ENCODE assay signal across 21 cellular contexts in genomic region chr5:20514145-20514544, GRCh38.
"Had no signal": no experiment of that assay in that cellular context is flagged by ENCODE, and none has a peak within 500 bp of the region (broad histone marks: within the 10 kb centered on the region; RNA-seq: fewer than 3 reads in every experiment).

No MANE protein-coding gene starts in this region.

- H3K27ac Mint-ChIP-seq: activated naive CD8-positive, alpha-beta T cell; activated T-helper 17 cell treated with anti-CD3 and anti-CD28 coated beads, Interleukin-2, amount 50 U/mL, for 72 hours; effector memory CD8-positive, alpha-beta T cell; memory B cell; nephron; T-helper 1 cell treated with Interleukin-12 subunit alpha and Interleukin-12 subunit beta and Interleukin-4 antibody, amounts not matched to agents 30 μg/mL and 1 μg/mL, for 36 hours had no signal

- H3K36me3 ChIP-seq: adrenal gland, breast epithelium, colonic mucosa, esophagus muscularis mucosa, neutrophil, ovary, prostate gland, spleen, upper lobe of left lung had no signal

- DNase-seq: activated T-cell treated with anti-CD3 and anti-CD28 coated beads, Interleukin-2, amount 50 U/mL, for 1 hour; adrenal gland; colonic mucosa; dorsolateral prefrontal cortex; effector memory CD8-positive, alpha-beta T cell; hippocampal formation; ovary; spleen; stimulated activated CD4-positive, alpha-beta T cell treated with anti-CD3 and anti-CD28 coated beads, Interleukin-4, amount 100 ng/mL, for 4 hours; stimulated activated naive CD8-positive, alpha-beta T cell treated with anti-CD3 and anti-CD28 coated beads, Interleukin-15, Interleukin-2, amounts not matched to agents 100 U/mL and 50 U/mL, for 24 hours; upper lobe of left lung had no signal

- H3K4me3 Mint-ChIP-seq: activated naive CD8-positive, alpha-beta T cell; activated T-helper 17 cell treated with anti-CD3 and anti-CD28 coated beads, Interleukin-2, amount 50 U/mL, for 72 hours; central memory CD8-positive, alpha-beta T cell; effector memory CD8-positive, alpha-beta T cell; memory B cell; nephron; T-helper 1 cell treated with Interleukin-12 subunit alpha and Interleukin-12 subunit beta and Interleukin-4 antibody, amounts not matched to agents 30 μg/mL and 1 μg/mL, for 36 hours had no signal

- H3K9me3 ChIP-seq: adrenal gland, breast epithelium, colonic mucosa, esophagus muscularis mucosa, neutrophil, ovary, prostate gland, upper lobe of left lung had no signal

- H3K4me3 ChIP-seq: adrenal gland, breast epithelium, colonic mucosa, dorsolateral prefrontal cortex, esophagus muscularis mucosa, ovary, prostate gland, spleen, upper lobe of left lung had no signal

- H3K27me3 Mint-ChIP-seq: activated naive CD8-positive, alpha-beta T cell; activated T-helper 17 cell treated with anti-CD3 and anti-CD28 coated beads, Interleukin-2, amount 50 U/mL, for 72 hours; central memory CD8-positive, alpha-beta T cell; effector memory CD8-positive, alpha-beta T cell; memory B cell had no signal

- H3K27ac ChIP-seq: adrenal gland, breast epithelium, colonic mucosa, dorsolateral prefrontal cortex, esophagus muscularis mucosa, neutrophil, ovary, prostate gland, spleen, upper lobe of left lung had no signal

- H3K9me3 Mint-ChIP-seq: memory B cell, nephron had no signal

- H3K4me1 Mint-ChIP-seq: activated T-helper 17 cell treated with anti-CD3 and anti-CD28 coated beads, Interleukin-2, amount 50 U/mL, for 72 hours; central memory CD8-positive, alpha-beta T cell; memory B cell; nephron had no signal

- H3K4me1 ChIP-seq: adrenal gland, breast epithelium, colonic mucosa, esophagus muscularis mucosa, prostate gland, spleen, upper lobe of left lung had no signal

- H3K27me3 ChIP-seq: adrenal gland, breast epithelium, colonic mucosa, dorsolateral prefrontal cortex, esophagus muscularis mucosa, neutrophil, ovary, spleen, upper lobe of left lung had no signal

- H3K36me3 Mint-ChIP-seq: activated naive CD8-positive, alpha-beta T cell; memory B cell had no signal

- ATAC-seq: activated T-helper 17 cell treated with anti-CD3 and anti-CD28 coated beads, Interleukin-2, amount 50 U/mL, for 72 hours; effector memory CD8-positive, alpha-beta T cell; stimulated activated naive CD8-positive, alpha-beta T cell treated with anti-CD3 and anti-CD28 coated beads, Interleukin-15, Interleukin-2, amounts not matched to agents 100 U/mL and 50 U/mL, for 24 hours had no signal
